Comparison of ENCODE assay signal across 24 cellular contexts in the genomic region with DNA sequence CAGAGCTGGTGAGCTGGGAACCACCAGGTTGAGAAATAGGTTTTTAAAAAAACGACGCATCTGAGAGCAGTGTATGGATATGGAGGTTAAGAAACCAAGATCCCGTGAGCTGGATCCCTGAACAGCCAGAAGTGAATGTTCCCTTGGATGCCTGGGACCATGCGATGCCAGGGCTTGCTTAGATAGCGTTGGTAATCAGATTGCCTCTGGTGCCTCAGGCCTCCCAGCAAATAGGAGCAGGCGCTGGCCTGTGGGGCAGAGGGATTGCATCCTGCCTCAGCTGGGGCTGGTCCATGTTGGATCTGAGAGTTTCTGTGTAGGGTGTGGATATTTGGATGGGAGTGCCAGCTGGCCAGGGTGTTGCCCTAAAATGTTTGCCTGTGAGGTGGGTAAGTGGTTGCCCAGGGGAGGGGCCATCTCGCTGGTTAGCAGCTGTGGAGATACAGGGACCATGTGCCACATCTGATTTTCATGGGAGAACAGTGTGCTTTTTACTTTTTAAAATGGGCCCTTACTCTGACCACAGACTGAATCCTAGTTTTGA. TPM values are rescaled to one million over a fixed set of nuclear protein-coding genes. Genes with fewer than 3 reads are reported as not detected.
A peak's percentile ranks its signal among the peaks of the same experiment; 100 is the strongest.
DNase-seq lines count a peak whose midpoint lies in the region; ATAC-seq, FAIRE-seq and TF ChIP-seq lines count a peak whose summit lies in the region.
"Had no signal": no experiment of that assay in that cellular context is flagged by ENCODE, and none has a peak within 500 bp of the region (broad histone marks: within the 10 kb centered on the region; RNA-seq: fewer than 3 reads in every experiment).

No MANE protein-coding gene starts in this region.

- H3K18ac ChIP-seq in mesendoderm (ENCODE audit: low read length) = no peak overlapping the region

- H3K9me3 ChIP-seq in breast epithelium = no peaks in the 10 kb centered on the region
- H3K9me3 ChIP-seq in SK-N-SH = no peaks in the 10 kb centered on the region
- no peaks in the 10 kb centered on the region for H3K9me3 ChIP-seq in mucosa of descending colon
- H3K9me3 ChIP-seq in kidney (ENCODE audit: control insufficient read depth in 1 of 2, low read length in 2 of 2) = no peaks in the 10 kb centered on the region
- H3K9me3 ChIP-seq: BLaER1, Caco-2 had no signal

- CTCF ChIA-PET in MCF 10A (lab: Yijun Ruan, JAX) = no interaction called here
- CTCF ChIA-PET in SK-N-SH (lab: Yijun Ruan, JAX) = interaction anchor here (1.0 to 2.8 kb wide), 4 partner anchors 9 to 277 kb away, joined by 3 to 12 read pairs (median 4); no protein-coding TSS in a partner anchor

- no peaks in the 10 kb centered on the region for H3K27me3 Mint-ChIP-seq in MCF 10A (ENCODE audit: insufficient read depth, unreplicated experiment)
- H3K27me3 Mint-ChIP-seq: CD4-positive, alpha-beta memory T cell had no signal

- H2BK120ac ChIP-seq in mesendoderm (ENCODE audit: low read depth, low read length) = no peak overlapping the region

- no peak overlapping the region for H2BK15ac ChIP-seq in mesendoderm (replicated peaks; ENCODE audit: low read depth)

- DNase-seq in MCF 10A (ENCODE audit: unreplicated experiment) (no peak), breast epithelium (ENCODE audit: low spot score in 2 of 2) (no peak), SK-N-SH (peak; percentile 77), mucosa of descending colon (no peak), mesendoderm (no peak), kidney (no peak), activated T-cell treated with anti-CD3 and anti-CD28 coated beads for 4 hours (no peak)
- DNase-seq: Caco-2; CD4-positive, alpha-beta memory T cell; DMS153; GOT3; Karpas-422; NCI-H1694; NCI-H2081; NCI-H2171; NCI-H345; NCI-H774; NK-92 treated with Interleukin-12 subunit alpha and Interleukin-12 subunit beta, amount 100 ng/mL, for 24 hours; SIG-M5 had no signal

- H2AFZ ChIP-seq in SK-N-SH (ENCODE audit: low read depth) = no peak overlapping the region

- H3K79me2 ChIP-seq in SK-N-SH (ENCODE audit: insufficient read depth) (peaks cover 4% of the 10 kb centered on the region; the same call in 1 of the 2 replicates), mesendoderm (ENCODE audit: control insufficient read depth, insufficient read depth, low read length) (no peaks in the 10 kb centered on the region)

- POLR2A ChIA-PET in MCF 10A (lab: Yijun Ruan, JAX) (no interaction called here), SK-N-SH (lab: Yijun Ruan, JAX) (interaction anchor here (0.7 to 1.2 kb wide), 8 partner anchors 11 to 176 kb away, joined by 3 read pairs; no protein-coding TSS in a partner anchor)

- H3K56ac ChIP-seq in mesendoderm (ENCODE audit: low read length) = no peak overlapping the region

- H2AK5ac ChIP-seq in mesendoderm (ENCODE audit: low read length) = no peak overlapping the region

- no peaks in the 10 kb centered on the region for H3K4me1 Mint-ChIP-seq in MCF 10A (ENCODE audit: insufficient read depth, unreplicated experiment)

- TF ChIP-seq CTCF in MCF 10A (IDR thresholded peaks at IDR 0.05; ENCODE audit: unreplicated experiment) (no peak), breast epithelium (IDR thresholded peaks at IDR 0.05) (no peak), SK-N-SH (IDR thresholded peaks at IDR 0.05) (no peak), mucosa of descending colon (IDR thresholded peaks at IDR 0.05) (no peak), kidney (IDR thresholded peaks at IDR 0.05; ENCODE audit: borderline replicate concordance, extremely low read depth, insufficient read depth) (no peak)

- TF ChIP-seq EP300 in SK-N-SH (IDR thresholded peaks at IDR 0.05; ENCODE audit: borderline replicate concordance in 1 of 2, low read depth in 1 of 2, low read length in 1 of 2) = peak in 1 of 2 experiments; percentile 82; a peak in 2 of 4 replicates

- H3K4me2 ChIP-seq in SK-N-SH (no peak overlapping the region), mesendoderm (ENCODE audit: low read length) (no peak overlapping the region)
- H3K4me2 ChIP-seq: BLaER1 had no signal

- no TSS peak for BruUV-seq in MCF 10A (replicated peaks; lab: Mats Ljungman, UMichigan)

- H2BK5ac ChIP-seq in mesendoderm (ENCODE audit: low read length) = no peak overlapping the region

- H3K4me3 ChIP-seq in breast epithelium = no peak overlapping the region
- no peak overlapping the region for H3K4me3 ChIP-seq in SK-N-SH (ENCODE audit: low read depth in 2 of 2, low read length in 1 of 2)
- H3K4me3 ChIP-seq in mucosa of descending colon = no peak overlapping the region
- no peak overlapping the region for H3K4me3 ChIP-seq in mesendoderm (ENCODE audit: low read length)
- H3K4me3 ChIP-seq in kidney (ENCODE audit: low read length in 2 of 2) = no peak overlapping the region
- H3K4me3 ChIP-seq: BLaER1 had no signal

- H3K27me3 ChIP-seq in breast epithelium = no peaks in the 10 kb centered on the region
- H3K27me3 ChIP-seq in SK-N-SH (ENCODE audit: insufficient read depth) = no peaks in the 10 kb centered on the region
- H3K27me3 ChIP-seq in mesendoderm (ENCODE audit: insufficient read depth, low read length, poor library complexity) = no peaks in the 10 kb centered on the region
- H3K27me3 ChIP-seq: BLaER1 had no signal

- H4K5ac ChIP-seq in mesendoderm (ENCODE audit: low read length) = no peak overlapping the region

- H3K79me1 ChIP-seq in mesendoderm (ENCODE audit: low read length) = no peaks in the 10 kb centered on the region

- H4K8ac ChIP-seq in mesendoderm (ENCODE audit: low read depth, low read length) = no peak overlapping the region

- no peak overlapping the region for H3K4me3 Mint-ChIP-seq in MCF 10A (ENCODE audit: unreplicated experiment)
- H3K4me3 Mint-ChIP-seq: CD4-positive, alpha-beta memory T cell had no signal

- peaks cover 4% of the 10 kb centered on the region for H3K36me3 ChIP-seq in breast epithelium
- peaks cover 25% of the 10 kb centered on the region in 2 experiments for H3K36me3 ChIP-seq in SK-N-SH (replicated peaks in 1 of 2; ENCODE audit: control insufficient read depth in 1 of 2, insufficient read depth in 2 of 2, low read length in 1 of 2)
- no peaks in the 10 kb centered on the region for H3K36me3 ChIP-seq in mucosa of descending colon (ENCODE audit: low read depth)
- H3K36me3 ChIP-seq in mesendoderm (ENCODE audit: control insufficient read depth, insufficient read depth, low read length) = peaks cover 1% of the 10 kb centered on the region
- H3K36me3 ChIP-seq in kidney (ENCODE audit: control insufficient read depth in 1 of 2, insufficient read depth in 2 of 2, low read length in 2 of 2) = peaks cover 16 to 47% of the 10 kb centered on the region in 2 donors

- H3K27ac ChIP-seq in breast epithelium (no peak overlapping the region), SK-N-SH (ENCODE audit: low read depth in 2 of 2, low read length in 1 of 2) (peak overlapping the region in 1 of 2 experiments; percentile 89; a peak in 2 of 4 replicates), mesendoderm (ENCODE audit: low read depth, low read length) (no peak overlapping the region), kidney (ENCODE audit: low read depth in 2 of 2, low read length in 2 of 2) (no peak overlapping the region)
- H3K27ac ChIP-seq: BLaER1 had no signal

- peak; percentile 60 for ATAC-seq in mucosa of descending colon
- ATAC-seq: HCT116, Panc1 had no signal

- no peaks in the 10 kb centered on the region for H4K20me1 ChIP-seq in SK-N-SH (ENCODE audit: insufficient read depth)

- H3K4me1 ChIP-seq in breast epithelium = no peaks in the 10 kb centered on the region
- H3K4me1 ChIP-seq in SK-N-SH (ENCODE audit: control insufficient read depth in 1 of 2, insufficient read depth in 2 of 2, low read depth in 1 of 2, low read length in 1 of 2) = peaks cover 0 to 67% of the 10 kb centered on the region in 2 experiments; a peak in 2 of 4 replicates
- no peaks in the 10 kb centered on the region for H3K4me1 ChIP-seq in mucosa of descending colon (ENCODE audit: low read depth)
- no peaks in the 10 kb centered on the region for H3K4me1 ChIP-seq in mesendoderm (ENCODE audit: control insufficient read depth, low read depth, low read length)
- H3K4me1 ChIP-seq in kidney (ENCODE audit: control insufficient read depth in 1 of 2, insufficient read depth in 1 of 2, low read depth in 1 of 2, low read length in 2 of 2) = peaks cover 0 to 5% of the 10 kb centered on the region in 2 donors
- H3K4me1 ChIP-seq: Caco-2 had no signal

- intact Hi-C loops in MCF 10A (cut with micrococcal nuclease) = no loop called here
- intact Hi-C loops in breast epithelium (cut with DNase I; ENCODE audit: low total_unique reads) = loop anchor here (10.0 kb wide), 2 partner anchors 158 to 328 kb away; partner anchors contain the start of gene STPG4
- intact Hi-C loops in mucosa of descending colon (cut with DNase I, micrococcal nuclease) = no loop called here
- intact Hi-C loops in kidney (cut with DNase I) = no loop called here

- H3K27ac Mint-ChIP-seq in MCF 10A (ENCODE audit: low read depth, unreplicated experiment) = peak overlapping the region; percentile 80

- no peaks in the 10 kb centered on the region for H3K9me3 Mint-ChIP-seq in MCF 10A (ENCODE audit: unreplicated experiment)

- no peak overlapping the region for H3K23ac ChIP-seq in mesendoderm (ENCODE audit: low read length)

- H3K9ac ChIP-seq in SK-N-SH (no peak overlapping the region), mesendoderm (ENCODE audit: low read length) (no peak overlapping the region), kidney (ENCODE audit: low read length in 2 of 2) (no peak overlapping the region)
- H3K9ac ChIP-seq: BLaER1 had no signal

- WGBS in SK-N-SH (ENCODE audit: low lambda C conversion rate) = 86% methylated on average over 7 of the region's 7 CpGs
- WGBS in mesendoderm (ENCODE audit: extremely low coverage, insufficient coverage, low lambda C conversion rate) = no CpG with 5 or more reads among the region's 7 CpGs

- no peaks in the 10 kb centered on the region for H3F3A ChIP-seq in SK-N-SH (replicated peaks; ENCODE audit: insufficient read depth)

- H3K9me2 ChIP-seq in SK-N-SH = no peaks in the 10 kb centered on the region

- TF ChIP-seq RAD21 in SK-N-SH (IDR thresholded peaks at IDR 0.05; ENCODE audit: low read length) = peak; percentile 27; the same call in 1 of the 2 replicates

- FAIRE-seq in kidney (lab: Jason Lieb, UNC) = no peak
- FAIRE-seq: G401.6, GM12892 had no signal

- no peak for TF ChIP-seq POLR2A in breast epithelium (IDR thresholded peaks at IDR 0.05)

- H3K4ac ChIP-seq in mesendoderm (ENCODE audit: low read depth, low read length) = no peak overlapping the region

- peaks cover 65% of the 10 kb centered on the region for H3K36me3 Mint-ChIP-seq in MCF 10A (ENCODE audit: insufficient read depth, unreplicated experiment)

TF ChIP-seq in SK-N-SH, 30 proteins besides CTCF, POLR2A, EP300 and RAD21 (continues in another document):
- TF ChIP-seq CHD2 (IDR thresholded peaks at IDR 0.05; ENCODE audit: low read length, partially characterized antibody) (no peak), FOXM1 (IDR thresholded peaks at IDR 0.05; ENCODE audit: low read depth) (no peak)

RNA-seq across cellular contexts. Expression of gene TTC7A, which starts 55.3 kb away (rescaled TPM):
- total RNA-seq in MCF 10A (2022) (23.2 and 24.8 TPM in 2 replicates), breast epithelium (10 to 100 TPM; 26.9 to 32.8 (median 31.0) TPM), mucosa of descending colon (10 to 100 TPM; 26.4 to 36.3 (median 34.5) TPM), kidney (45.7 TPM)
- polyA plus RNA-seq in SK-N-SH (2012; rRNA removed) (9.3 and 12.8 TPM in 2 replicates), kidney (ENCODE audit: insufficient read depth, low read depth, low replicate concordance) (8.8 TPM)
- polyA plus RNA-seq in SK-N-SH (2012; cell fraction: cytosol; rRNA removed) = 5.3 and 7.9 TPM in 2 replicates
- 45.7 and 49.6 TPM in 2 replicates for polyA plus RNA-seq in SK-N-SH (2012; cell fraction: nucleus; rRNA removed)
- polyA plus RNA-seq in mesendoderm (2013, experiment 1 of 2) = 9.9 TPM
- polyA plus RNA-seq in mesendoderm (2013, experiment 2 of 2) = 9.7 TPM
